In genomic region chr15:90006217-90007088, GRCh38 we compare ENCODE assay signal across 13 cellular contexts. TPM values are rescaled to one million over a fixed set of nuclear protein-coding genes. Genes with fewer than 3 reads are reported as not detected.
DNase-seq lines count a peak whose midpoint lies in the region; ATAC-seq and TF ChIP-seq lines count a peak whose summit lies in the region.
"Had no signal": no experiment of that assay in that cellular context is flagged by ENCODE, and none has a peak within 500 bp of the region (broad histone marks: within the 10 kb centered on the region; RNA-seq: fewer than 3 reads in every experiment).

No MANE protein-coding gene starts in this region.

- CTCF ChIA-PET in activated B cell treated with CpG ODN at 0.5 μM for 24 hours (lab: Charles Lee): no interaction called here

- no peaks in the 10 kb centered on the region for H3K9me3 Mint-ChIP-seq in activated B cell treated with CpG ODN at 0.5 μM for 24 hours

- peaks cover 1% of the 10 kb centered on the region for H3K9me3 ChIP-seq in upper lobe of right lung
- H3K9me3 ChIP-seq: testis had no signal

- TF ChIP-seq CTCF in activated B cell treated with CpG ODN at 0.5 μM for 24 hours (IDR thresholded peaks at IDR 0.05) (no peak), upper lobe of right lung (IDR thresholded peaks at IDR 0.05) (no peak)

- H3K27ac ChIP-seq in upper lobe of right lung: peak overlapping the region; percentile 6
- H3K27ac ChIP-seq: testis had no signal

- H3K36me3 ChIP-seq in upper lobe of right lung: no peaks in the 10 kb centered on the region
- H3K36me3 ChIP-seq: HAP-1 had no signal

- H3K4me3 ChIP-seq in upper lobe of right lung: no peak overlapping the region
- H3K4me3 ChIP-seq: HAP-1, testis had no signal

- intact Hi-C loops in activated B cell treated with CpG ODN at 0.5 μM for 24 hours (cut with micrococcal nuclease) (no loop called here), upper lobe of right lung (cut with DNase I) (no loop called here)

- peaks cover 63% of the 10 kb centered on the region for H3K4me1 Mint-ChIP-seq in activated B cell treated with CpG ODN at 0.5 μM for 24 hours

- peak; percentile 21 for DNase-seq in stimulated activated CD4-positive, alpha-beta T cell treated with anti-CD3 and anti-CD28 coated beads, Interleukin-15, amount 100 ng/mL, for 24 hours
- DNase-seq in stimulated activated CD4-positive, alpha-beta T cell treated with anti-CD3 and anti-CD28 coated beads, Interleukin-4, amount 100 ng/mL, for 24 hours: no peak
- no peak for DNase-seq in activated B cell treated with CpG ODN at 0.5 μM for 24 hours
- peak; percentile 52 for DNase-seq in left kidney (ENCODE audit: low read depth, low spot score)
- DNase-seq in upper lobe of right lung: no peak
- DNase-seq in NCI-H524 treated with DMSO at 0.1 percent for 48 hours (lab: John Stamatoyannopoulos, UW): no peak
- no peak for DNase-seq in effector CD4-positive, alpha-beta T cell
- DNase-seq: aorta, kidney, NCI-H446, testis had no signal

- H3K27ac Mint-ChIP-seq in activated B cell treated with CpG ODN at 0.5 μM for 24 hours: peak overlapping the region; percentile 41

- POLR2A ChIA-PET in activated B cell treated with CpG ODN at 0.5 μM for 24 hours (lab: Charles Lee): no interaction called here

- H3K36me3 Mint-ChIP-seq in activated B cell treated with CpG ODN at 0.5 μM for 24 hours (ENCODE audit: low read depth): peaks cover 21% of the 10 kb centered on the region

- ATAC-seq in activated B cell treated with CpG ODN at 0.5 μM for 24 hours (ENCODE audit: low read depth) (no peak), upper lobe of right lung (no peak), GM19035 (IDR thresholded peaks at IDR 0.05; ENCODE audit: unreplicated experiment) (no peak)

- no peak overlapping the region for H3K4me3 Mint-ChIP-seq in activated B cell treated with CpG ODN at 0.5 μM for 24 hours

- H3K4me1 ChIP-seq in upper lobe of right lung: peaks cover 39% of the 10 kb centered on the region

- no peaks in the 10 kb centered on the region for H3K27me3 Mint-ChIP-seq in activated B cell treated with CpG ODN at 0.5 μM for 24 hours

- no peaks in the 10 kb centered on the region for H3K27me3 ChIP-seq in upper lobe of right lung
- H3K27me3 ChIP-seq: testis had no signal

RNA-seq across cellular contexts. Expression of gene ZNF710, which starts 5.3 kb away (rescaled TPM):
- total RNA-seq in activated B cell treated with CpG ODN at 0.5 μM for 24 hours (36.2 and 45.5 TPM in 2 replicates), upper lobe of right lung (47.9 TPM)

Comparison
In these comparisons a context has a peak if more than half of its experiments do, and no peak if none do; other contexts are left out.
1. DNase-seq: peak in stimulated activated CD4-positive, alpha-beta T cell treated with anti-CD3 and anti-CD28 coated beads, Interleukin-15, amount 100 ng/mL, for 24 hours (single experiment) and left kidney (single experiment); none in stimulated activated CD4-positive, alpha-beta T cell treated with anti-CD3 and anti-CD28 coated beads, Interleukin-4, amount 100 ng/mL, for 24 hours (single experiment), activated B cell treated with CpG ODN at 0.5 μM for 24 hours (single experiment), upper lobe of right lung (single experiment), NCI-H524 treated with DMSO at 0.1 percent for 48 hours (single experiment) and effector CD4-positive, alpha-beta T cell (single experiment).